26 cellular contexts compared by ENCODE assay signal in genomic region chr5:78689893-78690592, GRCh38.
"Had no signal": no experiment of that assay in that cellular context is flagged by ENCODE, and none has a peak within 500 bp of the region (broad histone marks: within the 10 kb centered on the region; RNA-seq: fewer than 3 reads in every experiment).

No MANE protein-coding gene starts in this region.

- ATAC-seq: activated CD4-positive, CD25-positive, alpha-beta regulatory T cell treated with anti-CD3 and anti-CD28 coated beads, Interleukin-2, amount 50 U/mL, for 24 hours; activated naive CD8-positive, alpha-beta T cell treated with anti-CD3 and anti-CD28 coated beads, Interleukin-2, amount 50 U/mL, for 24 hours; gastroesophageal sphincter; heart left ventricle; naive thymus-derived CD8-positive, alpha-beta T cell; stimulated activated naive CD8-positive, alpha-beta T cell treated with anti-CD3 and anti-CD28 coated beads, Interleukin-15, Interleukin-2, amounts not matched to agents 100 U/mL and 50 U/mL, for 24 hours had no signal

- H3K4me1 Mint-ChIP-seq: activated naive CD4-positive, alpha-beta T cell treated with anti-CD3 and anti-CD28 coated beads, Interleukin-2, amount 10 ng/mL, durations not matched to agents 7 days and 5 days; activated naive CD8-positive, alpha-beta T cell treated with anti-CD3 and anti-CD28 coated beads, Interleukin-2, amount 50 U/mL, for 24 hours had no signal

- H3K4me3 ChIP-seq: coronary artery, esophagus muscularis mucosa, gastroesophageal sphincter, heart left ventricle, tibial nerve, uterus had no signal

- H3K4me3 Mint-ChIP-seq: activated naive CD4-positive, alpha-beta T cell treated with anti-CD3 and anti-CD28 coated beads, Interleukin-2, amount 10 ng/mL, durations not matched to agents 7 days and 5 days; activated naive CD8-positive, alpha-beta T cell treated with anti-CD3 and anti-CD28 coated beads, Interleukin-2, amount 50 U/mL, for 24 hours; brain; naive thymus-derived CD8-positive, alpha-beta T cell had no signal

- H3K27me3 Mint-ChIP-seq: brain had no signal

- H3K27ac ChIP-seq: esophagus muscularis mucosa, gastroesophageal sphincter, heart left ventricle, neutrophil, parathyroid adenoma, uterus had no signal

- DNase-seq: activated CD4-positive, alpha-beta T cell treated with anti-CD3 and anti-CD28 coated beads, Interleukin-2, amount 50 U/mL, for 1 hour; activated CD8-positive, alpha-beta memory T cell treated with anti-CD3 and anti-CD28 coated beads for 24 hours; activated CD8-positive, alpha-beta memory T cell treated with anti-CD3 and anti-CD28 coated beads, Interleukin-2, amount 50 U/mL, for 48 hours; activated effector memory CD4-positive, alpha-beta T cell treated with Interleukin-2 at 50 U/mL for 16 hours; activated naive CD4-positive, alpha-beta T cell treated with anti-CD3 and anti-CD28 coated beads, Interleukin-2, amount 10 ng/mL, durations not matched to agents 7 days and 5 days; activated naive CD8-positive, alpha-beta T cell treated with anti-CD3 and anti-CD28 coated beads, Interleukin-2, amount 50 U/mL, for 24 hours; activated T-cell treated with anti-CD3 and anti-CD28 coated beads, Interleukin-2, amount 50 U/mL, for 48 hours; anterior cingulate cortex; central memory CD4-positive, alpha-beta T cell; heart left ventricle; mesenchymal stem cell; naive thymus-derived CD8-positive, alpha-beta T cell; stimulated activated CD4-positive, alpha-beta T cell treated with anti-CD3 and anti-CD28 coated beads, Interleukin-12 subunit alpha, Interleukin-12 subunit beta, amount 100 ng/mL, for 4 hours; stimulated activated CD4-positive, alpha-beta T cell treated with anti-CD3 and anti-CD28 coated beads, Interleukin-1b, Interleukin-23, amount 100 ng/mL, for 48 hours; stimulated activated naive CD8-positive, alpha-beta T cell treated with anti-CD3 and anti-CD28 coated beads, Interleukin-15, Interleukin-2, amounts not matched to agents 100 U/mL and 50 U/mL, for 24 hours; substantia nigra; T1000; uterus had no signal

- H3K4me1 ChIP-seq: esophagus muscularis mucosa, gastroesophageal sphincter, heart left ventricle, parathyroid adenoma, uterus had no signal

- H3K27me3 ChIP-seq: esophagus muscularis mucosa, gastroesophageal sphincter, heart left ventricle, neutrophil, tibial nerve, uterus had no signal

- H3K36me3 Mint-ChIP-seq: activated naive CD4-positive, alpha-beta T cell treated with anti-CD3 and anti-CD28 coated beads, Interleukin-2, amount 10 ng/mL, durations not matched to agents 7 days and 5 days; brain; naive thymus-derived CD8-positive, alpha-beta T cell had no signal

- H3K36me3 ChIP-seq: esophagus muscularis mucosa, gastroesophageal sphincter, heart left ventricle, neutrophil, tibial nerve, uterus had no signal

- H3K27ac Mint-ChIP-seq: activated naive CD4-positive, alpha-beta T cell treated with anti-CD3 and anti-CD28 coated beads, Interleukin-2, amount 10 ng/mL, durations not matched to agents 7 days and 5 days; activated naive CD8-positive, alpha-beta T cell treated with anti-CD3 and anti-CD28 coated beads, Interleukin-2, amount 50 U/mL, for 24 hours; naive thymus-derived CD8-positive, alpha-beta T cell had no signal

- H3K9me3 Mint-ChIP-seq: activated naive CD4-positive, alpha-beta T cell treated with anti-CD3 and anti-CD28 coated beads, Interleukin-2, amount 10 ng/mL, durations not matched to agents 7 days and 5 days had no signal

- H3K9me3 ChIP-seq: esophagus muscularis mucosa, neutrophil, uterus had no signal

- H3K9ac ChIP-seq: parathyroid adenoma had no signal
